ENCODE assay signal across 12 cellular contexts in genomic region chr12:31804185-31804504, GRCh38.
DNase-seq lines count a peak whose midpoint lies in the region; ATAC-seq and TF ChIP-seq lines count a peak whose summit lies in the region.
"Had no signal": no experiment of that assay in that cellular context is flagged by ENCODE, and none has a peak within 500 bp of the region (broad histone marks: within the 10 kb centered on the region; RNA-seq: fewer than 3 reads in every experiment).

No MANE protein-coding gene starts in this region.

- CTCF ChIA-PET in GM10248 (lab: Yijun Ruan, JAX) = interaction anchor here (0.8 to 1.2 kb wide), 4 partner anchors 30 to 122 kb away, joined by 3 to 4 read pairs (median 3); no protein-coding TSS in a partner anchor

- H3K4me3 ChIP-seq in right lobe of liver (no peak overlapping the region), esophagus muscularis mucosa (no peak overlapping the region)
- H3K4me3 ChIP-seq: GM23338 had no signal

- intact Hi-C loops in right lobe of liver (cut with DNase I) (no loop called here), esophagus muscularis mucosa (cut with DNase I) (no loop called here)

- POLR2A ChIA-PET in GM10248 (lab: Yijun Ruan, JAX) = interaction anchor here (0.6 kb wide), 1 partner anchor 55 kb away, joined by 5 read pairs; no protein-coding TSS in a partner anchor

- ATAC-seq in GM19455 (IDR thresholded peaks at IDR 0.05; ENCODE audit: unreplicated experiment) (peak; percentile 47), HG03565 (IDR thresholded peaks at IDR 0.05; ENCODE audit: unreplicated experiment) (peak; percentile 56), right lobe of liver (no peak)
- ATAC-seq in effector memory CD8-positive, alpha-beta T cell (replicated peaks) = peak; percentile 48

- H3K36me3 Mint-ChIP-seq in effector memory CD8-positive, alpha-beta T cell (ENCODE audit: insufficient read depth) = no peaks in the 10 kb centered on the region

- TF ChIP-seq POLR2A in right lobe of liver (IDR thresholded peaks at IDR 0.05) = no peak
- no peak for TF ChIP-seq POLR2A in esophagus muscularis mucosa (IDR thresholded peaks at IDR 0.05; ENCODE audit: low read depth)

- H3K27ac ChIP-seq in right lobe of liver = no peak overlapping the region
- no peak overlapping the region for H3K27ac ChIP-seq in esophagus muscularis mucosa (replicated peaks in 1 of 4)

- H3K4me1 Mint-ChIP-seq in effector memory CD8-positive, alpha-beta T cell (ENCODE audit: low read depth in 2 of 2) = peaks cover 23 to 41% of the 10 kb centered on the region in 2 donors

- H3K27me3 ChIP-seq in right lobe of liver (no peaks in the 10 kb centered on the region), esophagus muscularis mucosa (no peaks in the 10 kb centered on the region)

- TF ChIP-seq CTCF in GM10248 (IDR thresholded peaks at IDR 0.05; ENCODE audit: control extremely low read depth, extremely low read depth, low read depth, missing control alignments) (no peak), right lobe of liver (IDR thresholded peaks at IDR 0.05) (no peak), esophagus muscularis mucosa (IDR thresholded peaks at IDR 0.05) (no peak)

- peak overlapping the region; percentile 80 to 88 for H3K4me3 Mint-ChIP-seq in effector memory CD8-positive, alpha-beta T cell
- H3K4me3 Mint-ChIP-seq: GM23338 had no signal

- peak overlapping the region; percentile 91 to 95 for H3K27ac Mint-ChIP-seq in effector memory CD8-positive, alpha-beta T cell
- H3K27ac Mint-ChIP-seq: GM23338 had no signal

- peak; percentile 45 for DNase-seq in GM10248 (ENCODE audit: extremely low spot score)
- DNase-seq in effector memory CD8-positive, alpha-beta T cell = no peak
- DNase-seq in NCI-H226 = no peak
- DNase-seq in right lobe of liver = no peak
- no peak for DNase-seq in iPS-NIHi11 (ENCODE audit: low spot score)
- DNase-seq in esophagus muscularis mucosa (ENCODE audit: extremely low spot score) = no peak
- DNase-seq: NCI-H1417, NCI-H82, occipital lobe had no signal

- H3K36me3 ChIP-seq in right lobe of liver (no peaks in the 10 kb centered on the region), esophagus muscularis mucosa (no peaks in the 10 kb centered on the region)

- H3K4me1 ChIP-seq in right lobe of liver (no peaks in the 10 kb centered on the region), esophagus muscularis mucosa (no peaks in the 10 kb centered on the region)

- no peaks in the 10 kb centered on the region for H3K27me3 Mint-ChIP-seq in effector memory CD8-positive, alpha-beta T cell

- H3K9me3 Mint-ChIP-seq in effector memory CD8-positive, alpha-beta T cell = no peaks in the 10 kb centered on the region
- H3K9me3 Mint-ChIP-seq: GM23338 had no signal

- 70% methylated on average over 1 of the region's 1 CpG for WGBS in right lobe of liver (ENCODE audit: insufficient coverage, low coverage, low lambda C conversion rate, missing lambda C conversion rate)
- 86% methylated on average over 1 of the region's 1 CpG for WGBS in esophagus muscularis mucosa

- TF ChIP-seq EP300 in esophagus muscularis mucosa (IDR thresholded peaks at IDR 0.05) = no peak

- H3K9me3 ChIP-seq in right lobe of liver (no peaks in the 10 kb centered on the region), esophagus muscularis mucosa (no peaks in the 10 kb centered on the region)

Comparison
In these comparisons a context has a peak if more than half of its experiments do, and no peak if none do; other contexts are left out.
1. ATAC-seq: peak in GM19455 (single experiment), HG03565 (single experiment) and effector memory CD8-positive, alpha-beta T cell (single experiment); none in right lobe of liver (0 of 4).